Comparison of ENCODE assay signal across 12 cellular contexts in genomic region chr20:3010985-3011723, GRCh38. TPM values are rescaled to one million over a fixed set of nuclear protein-coding genes. Genes with fewer than 3 reads are reported as not detected.
DNase-seq lines count a peak whose midpoint lies in the region; ATAC-seq, FAIRE-seq and TF ChIP-seq lines count a peak whose summit lies in the region.
"Had no signal": no experiment of that assay in that cellular context is flagged by ENCODE, and none has a peak within 500 bp of the region (broad histone marks: within the 10 kb centered on the region; RNA-seq: fewer than 3 reads in every experiment).

No MANE protein-coding gene starts in this region.

- no peak overlapping the region for H3K4me3 Mint-ChIP-seq in CD4-positive, alpha-beta memory T cell
- H3K4me3 Mint-ChIP-seq in activated T-helper 1 cell treated with anti-CD3 and anti-CD28 coated beads, Interleukin-12 subunit alpha, Interleukin-12 subunit beta, Interleukin-2, Interleukin-4 antibody, amounts not matched to agents 30 ng/mL and 10 ng/mL and 1 ng/mL, durations not matched to agents 14 hours and 24 hours and 36 hours, result no peak overlapping the region

- peak overlapping the region in 4 of 7 donors; percentile 10 to 77 (median 19) for H3K27ac Mint-ChIP-seq in CD4-positive, alpha-beta memory T cell
- peak overlapping the region; percentile 85 for H3K27ac Mint-ChIP-seq in activated T-helper 1 cell treated with anti-CD3 and anti-CD28 coated beads, Interleukin-12 subunit alpha, Interleukin-12 subunit beta, Interleukin-2, Interleukin-4 antibody, amounts not matched to agents 30 ng/mL and 10 ng/mL and 1 ng/mL, durations not matched to agents 14 hours and 24 hours and 36 hours

- no peaks in the 10 kb centered on the region for H3K4me1 ChIP-seq in CD4-positive, alpha-beta memory T cell (ENCODE audit: insufficient read depth, low read length)
- H3K4me1 ChIP-seq in hepatocyte (ENCODE audit: insufficient read depth), result peaks cover 10% of the 10 kb centered on the region
- H3K4me1 ChIP-seq: heart left ventricle, thyroid gland had no signal

- peak; percentile 62 for FAIRE-seq in H54 (lab: Jason Lieb, UNC)

- H3K9me3 Mint-ChIP-seq in CD4-positive, alpha-beta memory T cell, result no peaks in the 10 kb centered on the region
- H3K9me3 Mint-ChIP-seq in activated T-helper 1 cell treated with anti-CD3 and anti-CD28 coated beads, Interleukin-12 subunit alpha, Interleukin-12 subunit beta, Interleukin-2, Interleukin-4 antibody, amounts not matched to agents 30 ng/mL and 10 ng/mL and 1 ng/mL, durations not matched to agents 14 hours and 24 hours and 36 hours, result no peaks in the 10 kb centered on the region

- no peak for DNase-seq in CD4-positive, alpha-beta memory T cell
- peak; percentile 68 for DNase-seq in H54 (ENCODE audit: insufficient read length, low spot score)
- DNase-seq in activated T-helper 1 cell treated with anti-CD3 and anti-CD28 coated beads, Interleukin-12 subunit alpha, Interleukin-12 subunit beta, Interleukin-2, Interleukin-4 antibody, amounts not matched to agents 30 ng/mL and 10 ng/mL and 1 ng/mL, durations not matched to agents 14 hours and 24 hours and 36 hours (ENCODE audit: low spot score), result no peak
- DNase-seq in hepatocyte (ENCODE audit: low spot score), result no peak
- DNase-seq in GOT3 (lab: John Stamatoyannopoulos, UW), result no peak
- no peak for DNase-seq in amniotic stem cell (lab: John Stamatoyannopoulos, UW)
- DNase-seq in cerebellum (ENCODE audit: low spot score), result no peak
- DNase-seq: aorta, heart left ventricle, T1000, thyroid gland had no signal

- no peaks in the 10 kb centered on the region for H3K9me3 ChIP-seq in CD4-positive, alpha-beta memory T cell (ENCODE audit: control insufficient read depth in 1 of 2, low read length in 2 of 2)
- H3K9me3 ChIP-seq in hepatocyte (ENCODE audit: low read depth), result no peaks in the 10 kb centered on the region
- H3K9me3 ChIP-seq: heart left ventricle, thyroid gland had no signal

- no peak for TF ChIP-seq POLR2A in H54 (IDR thresholded peaks at IDR 0.05; ENCODE audit: low read depth, low read length)

- intact Hi-C loops in CD4-positive, alpha-beta memory T cell (cut with micrococcal nuclease), result no loop called here
- intact Hi-C loops in activated T-helper 1 cell treated with anti-CD3 and anti-CD28 coated beads, Interleukin-12 subunit alpha, Interleukin-12 subunit beta, Interleukin-2, Interleukin-4 antibody, amounts not matched to agents 30 ng/mL and 10 ng/mL and 1 ng/mL, durations not matched to agents 14 hours and 24 hours and 36 hours (cut with micrococcal nuclease), result loop anchor here (1.0 to 5.0 kb wide), 4 partner anchors 20 to 259 kb away; no protein-coding TSS in a partner anchor

- H3K4me3 ChIP-seq in CD4-positive, alpha-beta memory T cell (ENCODE audit: low read length in 2 of 2), result no peak overlapping the region
- no peak overlapping the region for H3K4me3 ChIP-seq in hepatocyte
- H3K4me3 ChIP-seq: heart left ventricle, thyroid gland had no signal

- H3K36me3 Mint-ChIP-seq in CD4-positive, alpha-beta memory T cell, result peaks cover 32 to 56% of the 10 kb centered on the region in 2 donors
- peaks cover 38% of the 10 kb centered on the region for H3K36me3 Mint-ChIP-seq in activated T-helper 1 cell treated with anti-CD3 and anti-CD28 coated beads, Interleukin-12 subunit alpha, Interleukin-12 subunit beta, Interleukin-2, Interleukin-4 antibody, amounts not matched to agents 30 ng/mL and 10 ng/mL and 1 ng/mL, durations not matched to agents 14 hours and 24 hours and 36 hours (ENCODE audit: low read depth)

- no peak overlapping the region for H3K4me2 ChIP-seq in hepatocyte

- no peak for TF ChIP-seq CTCF in hepatocyte (IDR thresholded peaks at IDR 0.05; ENCODE audit: poor library complexity)

- whole genome bisulfite sequencing in hepatocyte (ENCODE audit: low lambda C conversion rate, missing lambda C conversion rate), result 70% methylated on average over 1 of the region's 1 CpG

- H3K27me3 ChIP-seq in CD4-positive, alpha-beta memory T cell (ENCODE audit: insufficient read depth, low read length), result no peaks in the 10 kb centered on the region
- H3K27me3 ChIP-seq in hepatocyte, result no peaks in the 10 kb centered on the region
- H3K27me3 ChIP-seq: heart left ventricle, thyroid gland had no signal

- no peak overlapping the region for H2AFZ ChIP-seq in hepatocyte

- no peaks in the 10 kb centered on the region for H3K27me3 Mint-ChIP-seq in CD4-positive, alpha-beta memory T cell
- no peaks in the 10 kb centered on the region for H3K27me3 Mint-ChIP-seq in activated T-helper 1 cell treated with anti-CD3 and anti-CD28 coated beads, Interleukin-12 subunit alpha, Interleukin-12 subunit beta, Interleukin-2, Interleukin-4 antibody, amounts not matched to agents 30 ng/mL and 10 ng/mL and 1 ng/mL, durations not matched to agents 14 hours and 24 hours and 36 hours (ENCODE audit: insufficient read depth)

- peaks cover 0 to 6% (median 3%) of the 10 kb centered on the region in 4 donors for H3K4me1 Mint-ChIP-seq in CD4-positive, alpha-beta memory T cell
- H3K4me1 Mint-ChIP-seq in activated T-helper 1 cell treated with anti-CD3 and anti-CD28 coated beads, Interleukin-12 subunit alpha, Interleukin-12 subunit beta, Interleukin-2, Interleukin-4 antibody, amounts not matched to agents 30 ng/mL and 10 ng/mL and 1 ng/mL, durations not matched to agents 14 hours and 24 hours and 36 hours (ENCODE audit: low read depth), result peaks cover 46% of the 10 kb centered on the region

- no peaks in the 10 kb centered on the region for H4K20me1 ChIP-seq in hepatocyte (ENCODE audit: insufficient read depth, poor library complexity, severe bottlenecking)

- H3K27ac ChIP-seq in CD4-positive, alpha-beta memory T cell (ENCODE audit: low read depth, low read length), result no peak overlapping the region
- H3K27ac ChIP-seq in hepatocyte, result peak overlapping the region; percentile 57
- H3K27ac ChIP-seq: heart left ventricle, thyroid gland had no signal

- CTCF ChIA-PET in CD4-positive, alpha-beta memory T cell (lab: Charles Lee; ENCODE audit: partially characterized antibody), result no interaction called here

- no peaks in the 10 kb centered on the region for H3K9me2 ChIP-seq in hepatocyte (replicated peaks; ENCODE audit: insufficient read depth)

- no peaks in the 10 kb centered on the region for H3K79me2 ChIP-seq in hepatocyte

- POLR2A ChIA-PET in CD4-positive, alpha-beta memory T cell (lab: Charles Lee; ENCODE audit: partially characterized antibody), result no interaction called here

- H3K36me3 ChIP-seq in CD4-positive, alpha-beta memory T cell (ENCODE audit: insufficient read depth, low read length), result peaks cover 19% of the 10 kb centered on the region
- H3K36me3 ChIP-seq in hepatocyte (replicated peaks; ENCODE audit: insufficient read depth, low read depth), result no peaks in the 10 kb centered on the region

- ATAC-seq in GM19397 (IDR thresholded peaks at IDR 0.05; ENCODE audit: unreplicated experiment), result no peak
- ATAC-seq: heart left ventricle had no signal

RNA-seq across cellular contexts. Expression of gene GNRH2, which starts 32.3 kb away (rescaled TPM):
- total RNA-seq in CD4-positive, alpha-beta memory T cell, result 1 to 10 TPM; 1.2 to 1.9 TPM
- not detected for polyA plus RNA-seq in CD4-positive, alpha-beta memory T cell
- total RNA-seq in activated T-helper 1 cell treated with anti-CD3 and anti-CD28 coated beads, Interleukin-12 subunit alpha, Interleukin-12 subunit beta, Interleukin-2, Interleukin-4 antibody, amounts not matched to agents 30 ng/mL and 10 ng/mL and 1 ng/mL, durations not matched to agents 14 hours and 24 hours and 36 hours, result 2.1 and 2.3 TPM in 2 replicates
- total RNA-seq in hepatocyte (27.0 and 33.8 TPM in 2 replicates), cerebellum (not detected)
- 93.8 and 131 TPM in 2 replicates for polyA plus RNA-seq in hepatocyte
- polyA plus RNA-seq: heart left ventricle had no signal

RNA-seq across cellular contexts. Expression of gene MRPS26, which starts 34.7 kb away (rescaled TPM):
- 10 to 100 TPM; 31.6 to 32.2 TPM for total RNA-seq in CD4-positive, alpha-beta memory T cell
- polyA plus RNA-seq in CD4-positive, alpha-beta memory T cell, result 10 to 100 TPM; 64.0 to 66.4 TPM
- 106 and 114 TPM in 2 replicates for total RNA-seq in activated T-helper 1 cell treated with anti-CD3 and anti-CD28 coated beads, Interleukin-12 subunit alpha, Interleukin-12 subunit beta, Interleukin-2, Interleukin-4 antibody, amounts not matched to agents 30 ng/mL and 10 ng/mL and 1 ng/mL, durations not matched to agents 14 hours and 24 hours and 36 hours
- total RNA-seq in hepatocyte (84.4 and 89.2 TPM in 2 replicates), cerebellum (17.4 TPM)
- polyA plus RNA-seq in hepatocyte, result 150 and 174 TPM in 2 replicates
